Comparison of ENCODE assay signal across 8 cellular contexts in genomic region chr6:44222486-44222986, GRCh38. TPM values are rescaled to one million over a fixed set of nuclear protein-coding genes. Genes with fewer than 3 reads are reported as not detected.
A peak's percentile ranks its signal among the peaks of the same experiment; 100 is the strongest.
DNase-seq lines count a peak whose midpoint lies in the region; ATAC-seq and TF ChIP-seq lines count a peak whose summit lies in the region.

No MANE protein-coding gene starts in this region.

- no peaks in the 10 kb centered on the region for H3K36me3 ChIP-seq in heart right ventricle
- H3K36me3 ChIP-seq in brain microvascular endothelial cell (replicated peaks), result no peaks in the 10 kb centered on the region
- H3K36me3 ChIP-seq in vagina, result no peaks in the 10 kb centered on the region

- ATAC-seq in heart right ventricle (no peak), Right ventricle myocardium superior (ENCODE audit: poor library complexity) (no peak)

- H3K9me3 Mint-ChIP-seq in mesothelial cell of epicardium, result no peaks in the 10 kb centered on the region

- H3K27ac Mint-ChIP-seq in mesothelial cell of epicardium, result peak overlapping the region; percentile 30

- peak overlapping the region in 9 of 10 donors; percentile 67 to 87 (median 75) for H3K4me3 ChIP-seq in heart right ventricle
- peak overlapping the region; percentile 51 for H3K4me3 ChIP-seq in brain microvascular endothelial cell (ENCODE audit: low read depth, low read length)
- H3K4me3 ChIP-seq in vagina, result peak overlapping the region; percentile 67 to 74

- peaks cover 46 to 97% (median 92%) of the 10 kb centered on the region in 9 donors for H3K4me1 ChIP-seq in heart right ventricle
- H3K4me1 ChIP-seq in vagina, result peaks cover 90% of the 10 kb centered on the region

- no peak for TF ChIP-seq POLR2A in vagina (IDR thresholded peaks at IDR 0.05)

- H3K27me3 Mint-ChIP-seq in mesothelial cell of epicardium (ENCODE audit: low read depth), result peaks cover 27% of the 10 kb centered on the region

- H3K27ac ChIP-seq in heart right ventricle (peak overlapping the region; percentile 82 to 98 (median 94)), brain microvascular endothelial cell (no peak overlapping the region), vagina (peak overlapping the region; percentile 95)

- no peaks in the 10 kb centered on the region for H3K36me3 Mint-ChIP-seq in mesothelial cell of epicardium

- H3K4me1 Mint-ChIP-seq in mesothelial cell of epicardium, result peaks cover 52% of the 10 kb centered on the region

- TF ChIP-seq CTCF in heart right ventricle (IDR thresholded peaks at IDR 0.05) (no peak), brain microvascular endothelial cell (IDR thresholded peaks at IDR 0.05; ENCODE audit: low read depth, low read length, missing control alignments) (no peak), mesothelial cell of epicardium (IDR thresholded peaks at IDR 0.05; ENCODE audit: unreplicated experiment) (no peak), vagina (IDR thresholded peaks at IDR 0.05) (no peak)

- DNase-seq in heart right ventricle, result no peak
- DNase-seq in Right ventricle myocardium superior, result no peak
- no peak for DNase-seq in brain microvascular endothelial cell
- DNase-seq in mesothelial cell of epicardium (ENCODE audit: low spot score in 2 of 2, unreplicated experiment in 2 of 2), result no peak
- DNase-seq in vagina (ENCODE audit: extremely low spot score in 2 of 2), result peak in 1 of 2 donors; percentile 85
- DNase-seq in occipital lobe (lab: John Stamatoyannopoulos, UW), result no peak
- no peak for DNase-seq in SHP77 treated with DMSO at 0.1 percent for 48 hours (lab: John Stamatoyannopoulos, UW)
- DNase-seq in SIG-M5 (lab: John Stamatoyannopoulos, UW), result no peak

- H3K27me3 ChIP-seq in heart right ventricle (no peaks in the 10 kb centered on the region), brain microvascular endothelial cell (replicated peaks) (no peaks in the 10 kb centered on the region), vagina (no peaks in the 10 kb centered on the region)

- intact Hi-C loops in heart right ventricle (cut with DNase I), result loop anchor here in 1 of 10 donors (10.0 kb wide), 1 partner anchor 448 kb away; the partner anchor contains the start of gene VEGFA
- intact Hi-C loops in Right ventricle myocardium superior (cut with DNase I), result no loop called here
- intact Hi-C loops in vagina (cut with DNase I), result no loop called here

- H3K4me3 Mint-ChIP-seq in mesothelial cell of epicardium, result peak overlapping the region; percentile 58

- 30 to 32% methylated on average over 9 of the region's 9 CpGs for WGBS in heart right ventricle, 2 donors

- in situ Hi-C loops in brain microvascular endothelial cell (cut with HindIII; ENCODE audit: low pct_ligation_motif_present, low sequenced_read_pairs), result no loop called here

- H3K9me3 ChIP-seq in heart right ventricle (no peaks in the 10 kb centered on the region), vagina (no peaks in the 10 kb centered on the region)

RNA-seq across cellular contexts. Expression of gene SLC29A1, which starts 0.9 kb away (rescaled TPM):
- total RNA-seq in heart right ventricle (100 to 1,000 TPM; 104 to 198 (median 146) TPM), Right ventricle myocardium superior (181 TPM), mesothelial cell of epicardium (13.2 to 13.9 TPM (median 13.9 TPM) in 3 replicates), vagina (51.1 TPM), occipital lobe (5.5 TPM)
- polyA plus RNA-seq in heart right ventricle, result 10 to 100 TPM; 46.3 to 90.9 TPM

RNA-seq across cellular contexts. Expression of gene MYMX, which starts 5.8 kb away (rescaled TPM):
- total RNA-seq in heart right ventricle (1 to 10 TPM in 2 of 10 donors, under 1 TPM in 3, not detected in 5; 0.41 to 2.3 (median 0.86) TPM), Right ventricle myocardium superior (0.56 TPM), mesothelial cell of epicardium (not detected in 3 replicates), vagina (not detected), occipital lobe (not detected)
- under 1 TPM in 1 of 2 donors, not detected in 1; 0.91 TPM for polyA plus RNA-seq in heart right ventricle

RNA-seq across cellular contexts. Expression of gene HSP90AB1, which starts 24.4 kb away (rescaled TPM):
- 1,000 to 10,000 TPM in 4 of 10 donors, 100 to 1,000 TPM in 6; 675 to 1,053 (median 920) TPM for total RNA-seq in heart right ventricle
- 100 to 1,000 TPM; 235 to 764 TPM for polyA plus RNA-seq in heart right ventricle
- 853 TPM for total RNA-seq in Right ventricle myocardium superior
- 992 to 1,038 TPM (median 1,015 TPM) in 3 replicates for total RNA-seq in mesothelial cell of epicardium
- total RNA-seq in vagina, result 463 TPM
- total RNA-seq in occipital lobe, result 440 TPM

RNA-seq across cellular contexts. Expression of gene SLC35B2, which starts 34.8 kb away (rescaled TPM):
- total RNA-seq in heart right ventricle, result 10 to 100 TPM; 19.4 to 29.8 (median 23.7) TPM
- polyA plus RNA-seq in heart right ventricle, result 10 to 100 TPM in 1 of 2 donors, 1 to 10 TPM in 1; 9.1 to 27.2 TPM
- 19.4 TPM for total RNA-seq in Right ventricle myocardium superior
- 33.4 to 38.2 TPM (median 37.1 TPM) in 3 replicates for total RNA-seq in mesothelial cell of epicardium
- 19.6 TPM for total RNA-seq in vagina
- total RNA-seq in occipital lobe, result 33.1 TPM

RNA-seq across cellular contexts. Expression of gene NFKBIE, which starts 42.8 kb away (rescaled TPM):
- 1 to 10 TPM; 1.5 to 8.7 (median 3.4) TPM for total RNA-seq in heart right ventricle
- polyA plus RNA-seq in heart right ventricle, result 1 to 10 TPM; 5.7 to 5.9 TPM
- 3.7 TPM for total RNA-seq in Right ventricle myocardium superior
- 8.9 to 9.7 TPM (median 9.2 TPM) in 3 replicates for total RNA-seq in mesothelial cell of epicardium
- total RNA-seq in vagina, result 17.2 TPM
- total RNA-seq in occipital lobe, result 7.8 TPM
